ENCODE assay signal across 8 cellular contexts in genomic region chr1:145960468-145961108, GRCh38. TPM values are rescaled to one million over a fixed set of nuclear protein-coding genes. Genes with fewer than 3 reads are reported as not detected.
DNase-seq lines count a peak whose midpoint lies in the region; ATAC-seq, FAIRE-seq and TF ChIP-seq lines count a peak whose summit lies in the region.

No MANE protein-coding gene starts in this region.

- H3K36me3 ChIP-seq in upper lobe of left lung, result no peaks in the 10 kb centered on the region

- 4% methylated on average over 21 of the region's 44 CpGs for whole genome bisulfite sequencing in A549 (ENCODE audit: missing lambda C conversion rate)
- WGBS in upper lobe of left lung, 2 donors, result 0% methylated on average over 34 of the region's 44 CpGs; no CpG with 5 or more reads in 1 of the 2 donors

- peak overlapping the region; percentile 92 for H3K4me2 ChIP-seq in A549

- TF ChIP-seq CTCF in A549 (IDR thresholded peaks at IDR 0.05) (no peak; the same call in 2 of the 3 replicates), fibroblast of villous mesenchyme (IDR thresholded peaks at IDR 0.05; ENCODE audit: insufficient read depth, low read depth, low read length) (no peak), upper lobe of left lung (IDR thresholded peaks at IDR 0.05) (peak in 5 of 6 experiments; percentile 11 to 42 (median 39))

- H3K4me1 Mint-ChIP-seq in naive thymus-derived CD8-positive, alpha-beta T cell, result peaks cover 47 to 87% (median 74%) of the 10 kb centered on the region in 4 donors

- peak; percentile 67 to 91 for DNase-seq in A549 (ENCODE audit: low read depth in 1 of 2, low spot score in 1 of 2)
- DNase-seq in NCI-H774 (lab: John Stamatoyannopoulos, UW), result peak; percentile 61
- DNase-seq in activated effector memory CD4-positive, alpha-beta T cell treated with Interleukin-2 at 50 U/mL for 16 hours, result peak; percentile 32
- DNase-seq in fibroblast of villous mesenchyme (ENCODE audit: low read depth), result peak; percentile 69
- DNase-seq in naive thymus-derived CD8-positive, alpha-beta T cell, result peak in 8 of 10 donors; percentile 17 to 79 (median 49)
- DNase-seq in upper lobe of left lung, result peak; percentile 79 to 92
- no peak for DNase-seq in NCI-H2029 (lab: John Stamatoyannopoulos, UW)

- no peaks in the 10 kb centered on the region for H3K9me3 ChIP-seq in A549
- no peaks in the 10 kb centered on the region for H3K9me3 ChIP-seq in upper lobe of left lung

- FAIRE-seq in A549 (lab: Jason Lieb, UNC), result no peak

- H3K27me3 Mint-ChIP-seq in naive thymus-derived CD8-positive, alpha-beta T cell, result no peaks in the 10 kb centered on the region

- POLR2A ChIA-PET in A549 (lab: Yijun Ruan, JAX), result interaction anchor here (0.8 to 3.8 kb wide), 2 partner anchors 33 to 42 kb away, joined by 5 to 62 read pairs; partner anchors contain the start of genes PEX11B and RBM8A
- POLR2A ChIA-PET in naive thymus-derived CD8-positive, alpha-beta T cell (lab: Charles Lee), result interaction anchor here (0.7 to 17.9 kb wide), 6 partner anchors 29 to 101 kb away, joined by 3 to 462 read pairs (median 74); partner anchors contain the start of genes PEX11B, PIAS3, RBM8A and TXNIP

- H3K27ac Mint-ChIP-seq in naive thymus-derived CD8-positive, alpha-beta T cell, result peak overlapping the region; percentile 56 to 99 (median 92)

- CTCF ChIA-PET in A549 (lab: Yijun Ruan, JAX), result interaction anchor here (1.8 kb wide), 1 partner anchor 47 kb away, joined by 4 read pairs; no protein-coding TSS in a partner anchor

- H3K4me3 ChIP-seq in A549, result peak overlapping the region; percentile 73
- H3K4me3 ChIP-seq in fibroblast of villous mesenchyme (ENCODE audit: low read depth, low read length), result peak overlapping the region; percentile 83
- peak overlapping the region; percentile 41 to 66 (median 62) for H3K4me3 ChIP-seq in upper lobe of left lung

- H3K4me3 Mint-ChIP-seq in naive thymus-derived CD8-positive, alpha-beta T cell, result peak overlapping the region; percentile 88 to 99 (median 96)

- no peaks in the 10 kb centered on the region for H3K36me3 Mint-ChIP-seq in naive thymus-derived CD8-positive, alpha-beta T cell

- H3K27ac ChIP-seq in A549 (peak overlapping the region; percentile 82 to 85), upper lobe of left lung (peak overlapping the region; percentile 77 to 92 (median 85))

- H3K9me3 Mint-ChIP-seq in naive thymus-derived CD8-positive, alpha-beta T cell, result no peaks in the 10 kb centered on the region

- H3K27me3 ChIP-seq in upper lobe of left lung, result no peaks in the 10 kb centered on the region

- TF ChIP-seq POLR2A in A549 (IDR thresholded peaks at IDR 0.05; ENCODE audit: low read length) (peak; percentile 63), GM18505 (IDR thresholded peaks at IDR 0.05; ENCODE audit: borderline replicate concordance, extremely low read depth, insufficient read depth, insufficient read length) (peak; percentile 34), upper lobe of left lung (IDR thresholded peaks at IDR 0.05) (peak in 2 of 4 donors; percentile 73 to 74)

- no peak for TF ChIP-seq RAD21 in A549 (conservative IDR thresholded peaks at IDR 0.05 in 1 of 2, IDR thresholded peaks at IDR 0.05 in 1 of 2)

- peak; percentile 45 to 70 for ATAC-seq in A549
- no peak for ATAC-seq in GM18505 (IDR thresholded peaks at IDR 0.05; ENCODE audit: unreplicated experiment)
- peak in 1 of 2 donors; percentile 8 for ATAC-seq in naive thymus-derived CD8-positive, alpha-beta T cell
- peak; percentile 49 to 56 for ATAC-seq in upper lobe of left lung (ENCODE audit: low FRiP score in 2 of 2)

- TF ChIP-seq EP300 in A549 (IDR thresholded peaks at IDR 0.05), result no peak
- no peak for TF ChIP-seq EP300 in upper lobe of left lung (IDR thresholded peaks at IDR 0.05)

- peaks cover 58% of the 10 kb centered on the region for H3K4me1 ChIP-seq in A549
- H3K4me1 ChIP-seq in upper lobe of left lung, result peaks cover 57 to 86% (median 64%) of the 10 kb centered on the region in 4 donors

TF ChIP-seq in A549, 52 proteins besides CTCF, POLR2A, EP300 and RAD21 (continues in another document):
- TF ChIP-seq ATOH8 (CRISPR knock-in tag; IDR thresholded peaks at IDR 0.05; ENCODE audit: low read depth) (no peak), JUN (IDR thresholded peaks at IDR 0.05) (peak in 1 of 2 experiments; percentile 55; a peak in 1 of 5 replicates), MAX (IDR thresholded peaks at IDR 0.05) (0 out of 2 replicates have a peak, but pooled peaks have one; percentile 17), PHF8 (IDR thresholded peaks at IDR 0.05; ENCODE audit: borderline replicate concordance, low read depth) (peak; percentile 36), ZFP36 (IDR thresholded peaks at IDR 0.05; ENCODE audit: borderline replicate concordance, partially characterized antibody) (no peak)

RNA-seq across cellular contexts. Expression of gene LIX1L, which starts 2.8 kb away (rescaled TPM):
- polyA plus RNA-seq in A549 (2011; rRNA removed) (33.0 and 35.8 TPM in 2 replicates), A549 (2017; fragmentation: RNase III; extraction: RNeasy Plus Mini Kit Qiagen cat#74134 plus additional on column Dnase treatment) (8.6 to 10.5 TPM (median 10.1 TPM) in 3 replicates)
- 16.2 and 18.8 TPM in 2 replicates for polyA plus RNA-seq in A549 (2012; cell fraction: cytosol; rRNA removed)
- 6.8 and 10.8 TPM in 2 replicates for polyA plus RNA-seq in A549 (2012; cell fraction: nucleus; rRNA removed)
- polyA minus RNA-seq in A549 (2011; rRNA and poly(A)+ RNA removed), result 15.9 and 18.4 TPM in 2 replicates
- total RNA-seq in fibroblast of villous mesenchyme (31.6 and 40.2 TPM in 2 replicates), upper lobe of left lung (10 to 100 TPM in 5 of 6 donors, 1 to 10 TPM in 1; 5.2 to 35.6 (median 16.5) TPM)
- 10 to 100 TPM; 54.6 to 59.4 TPM for total RNA-seq in naive thymus-derived CD8-positive, alpha-beta T cell
- polyA plus RNA-seq in naive thymus-derived CD8-positive, alpha-beta T cell, result 10 to 100 TPM; 26.3 to 31.7 (median 29.3) TPM

RNA-seq across cellular contexts. Expression of gene ANKRD34A, which starts 3.8 kb away (rescaled TPM):
- 0.30 and 0.34 TPM in 2 replicates for polyA plus RNA-seq in A549 (2011; rRNA removed)
- polyA plus RNA-seq in A549 (2012; cell fraction: cytosol; rRNA removed), result 0.17 and 0.29 TPM in 2 replicates
- polyA plus RNA-seq in A549 (2012; cell fraction: nucleus; rRNA removed), result 0.50 and 0.79 TPM in 2 replicates
- polyA plus RNA-seq in A549 (2017; fragmentation: RNase III; extraction: RNeasy Plus Mini Kit Qiagen cat#74134 plus additional on column Dnase treatment), result 0.25 to 0.59 TPM (median 0.39 TPM) in 3 replicates
- 0.15 and 0.33 TPM in 2 replicates for polyA minus RNA-seq in A549 (2011; rRNA and poly(A)+ RNA removed)
- 1.3 and 1.6 TPM in 2 replicates for total RNA-seq in fibroblast of villous mesenchyme
- 1 to 10 TPM in 1 of 2 experiments, under 1 TPM in 1; 0.96 to 1.6 TPM for total RNA-seq in naive thymus-derived CD8-positive, alpha-beta T cell
- polyA plus RNA-seq in naive thymus-derived CD8-positive, alpha-beta T cell, result under 1 TPM; 0.12 to 0.38 (median 0.25) TPM
- 1 to 10 TPM in 2 of 6 donors, under 1 TPM in 4; 0.30 to 2.6 (median 0.73) TPM for total RNA-seq in upper lobe of left lung

RNA-seq across cellular contexts. Expression of gene POLR3GL, which starts 3.9 kb away (rescaled TPM):
- 11.0 and 15.7 TPM in 2 replicates for polyA plus RNA-seq in A549 (2011; rRNA removed)
- 5.1 and 5.2 TPM in 2 replicates for polyA plus RNA-seq in A549 (2012; cell fraction: cytosol; rRNA removed)
- polyA plus RNA-seq in A549 (2012; cell fraction: nucleus; rRNA removed), result 2.3 and 2.6 TPM in 2 replicates
- 11.0 to 14.3 TPM (median 12.6 TPM) in 3 replicates for polyA plus RNA-seq in A549 (2017; fragmentation: RNase III; extraction: RNeasy Plus Mini Kit Qiagen cat#74134 plus additional on column Dnase treatment)
- 5.2 TPM in 2 replicates for polyA minus RNA-seq in A549 (2011; rRNA and poly(A)+ RNA removed)
- total RNA-seq in fibroblast of villous mesenchyme, result 11.2 and 14.8 TPM in 2 replicates
- 10 to 100 TPM; 32.5 to 34.4 TPM for total RNA-seq in naive thymus-derived CD8-positive, alpha-beta T cell
- 100 to 1,000 TPM in 1 of 3 donors, 10 to 100 TPM in 2; 98.4 to 101 (median 98.6) TPM for polyA plus RNA-seq in naive thymus-derived CD8-positive, alpha-beta T cell
- 10 to 100 TPM; 18.7 to 25.7 (median 22.5) TPM for total RNA-seq in upper lobe of left lung

RNA-seq across cellular contexts. Expression of gene RBM8A, which starts 33.3 kb away (rescaled TPM):
- polyA plus RNA-seq in A549 (2011; rRNA removed) (152 and 281 TPM in 2 replicates), A549 (2017; fragmentation: RNase III; extraction: RNeasy Plus Mini Kit Qiagen cat#74134 plus additional on column Dnase treatment) (240 to 278 TPM (median 245 TPM) in 3 replicates)
- polyA plus RNA-seq in A549 (2012; cell fraction: cytosol; rRNA removed), result 135 and 262 TPM in 2 replicates
- polyA plus RNA-seq in A549 (2012; cell fraction: nucleus; rRNA removed), result 59.1 and 116 TPM in 2 replicates
- 53.0 and 54.2 TPM in 2 replicates for polyA minus RNA-seq in A549 (2011; rRNA and poly(A)+ RNA removed)
- total RNA-seq in fibroblast of villous mesenchyme (58.0 and 76.9 TPM in 2 replicates), upper lobe of left lung (100 to 1,000 TPM in 3 of 6 donors, 10 to 100 TPM in 3; 30.1 to 144 (median 101) TPM)
- 100 to 1,000 TPM; 135 to 138 TPM for total RNA-seq in naive thymus-derived CD8-positive, alpha-beta T cell
- 100 to 1,000 TPM; 127 to 191 (median 148) TPM for polyA plus RNA-seq in naive thymus-derived CD8-positive, alpha-beta T cell

RNA-seq across cellular contexts. Expression of gene TXNIP, which starts 35.8 kb away (rescaled TPM):
- 3.1 and 3.3 TPM in 2 replicates for polyA plus RNA-seq in A549 (2011; rRNA removed)
- 0.06 and 0.08 TPM in 2 replicates for polyA plus RNA-seq in A549 (2012; cell fraction: cytosol; rRNA removed)
- 0.05 and 0.09 TPM in 2 replicates for polyA plus RNA-seq in A549 (2012; cell fraction: nucleus; rRNA removed)
- 0.05 to 0.11 TPM in 2 of 3 replicates, not detected in the other for polyA plus RNA-seq in A549 (2017; fragmentation: RNase III; extraction: RNeasy Plus Mini Kit Qiagen cat#74134 plus additional on column Dnase treatment)
- 4.3 and 4.7 TPM in 2 replicates for polyA minus RNA-seq in A549 (2011; rRNA and poly(A)+ RNA removed)
- total RNA-seq in fibroblast of villous mesenchyme, result 69.5 and 205 TPM in 2 replicates
- total RNA-seq in naive thymus-derived CD8-positive, alpha-beta T cell, result 100 to 1,000 TPM; 836 to 848 TPM
- 1,000 to 10,000 TPM; 4,009 to 5,114 (median 5,016) TPM for polyA plus RNA-seq in naive thymus-derived CD8-positive, alpha-beta T cell
- total RNA-seq in upper lobe of left lung, result 1,000 to 10,000 TPM in 3 of 6 donors, 100 to 1,000 TPM in 3; 703 to 1,481 (median 910) TPM

Comparison
In these comparisons a context has a peak if more than half of its experiments do, and no peak if none do; other contexts are left out.
1. CTCF ChIP-seq: peak in upper lobe of left lung (5 of 6); none in A549 (single experiment) and fibroblast of villous mesenchyme (single experiment).
2. Peak in every context shown above with its lines, with median percentiles within 50 percentile points of each other: H3K4me3 ChIP-seq.